ENCODE assay signal across 14 cellular contexts in the genomic region with DNA sequence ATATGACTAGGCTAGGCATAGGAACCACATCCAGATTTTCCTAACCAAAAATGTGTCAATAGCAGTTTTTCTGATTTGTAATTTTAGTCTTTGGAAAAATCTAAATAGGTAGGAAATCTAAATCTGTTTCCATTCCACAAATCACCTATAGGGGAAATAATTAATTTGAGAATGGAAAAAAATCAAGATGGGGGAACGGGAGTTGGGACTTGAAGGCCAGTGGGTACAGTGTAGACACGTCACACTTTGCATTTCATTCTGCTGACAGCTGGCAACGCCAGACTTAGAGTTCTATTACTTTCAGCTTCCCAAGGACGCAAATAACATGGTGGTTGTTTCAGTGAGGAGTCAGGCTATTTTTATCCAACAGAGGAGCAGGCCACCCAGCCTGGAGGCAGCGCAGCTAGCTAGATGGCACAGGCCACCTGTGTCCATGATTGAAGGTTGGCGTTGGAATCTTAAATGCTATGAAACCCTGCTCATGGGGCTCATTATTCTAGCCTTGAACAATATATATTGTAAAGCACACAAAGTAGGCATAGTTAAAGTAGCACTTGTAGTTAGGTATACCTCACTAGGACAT. TPM values are rescaled to one million over a fixed set of nuclear protein-coding genes. Genes with fewer than 3 reads are reported as not detected.
DNase-seq lines count a peak whose midpoint lies in the region; ATAC-seq and TF ChIP-seq lines count a peak whose summit lies in the region.
"Had no signal": no experiment of that assay in that cellular context is flagged by ENCODE, and none has a peak within 500 bp of the region (broad histone marks: within the 10 kb centered on the region; RNA-seq: fewer than 3 reads in every experiment).

No MANE protein-coding gene starts in this region.

- H3K4ac ChIP-seq in trophoblast cell (ENCODE audit: low read depth, low read length): peak overlapping the region; percentile 97

- no peaks in the 10 kb centered on the region for H3K27me3 ChIP-seq in CD4-positive, alpha-beta memory T cell (ENCODE audit: insufficient read depth, low read length)
- no peaks in the 10 kb centered on the region for H3K27me3 ChIP-seq in KMS-11 (ENCODE audit: insufficient read depth, low read depth)
- H3K27me3 ChIP-seq in cardiac muscle cell: no peaks in the 10 kb centered on the region
- no peaks in the 10 kb centered on the region for H3K27me3 ChIP-seq in trophoblast cell (ENCODE audit: insufficient read depth, low read length)

- H4K91ac ChIP-seq in trophoblast cell (ENCODE audit: low read depth, low read length): no peak overlapping the region

- H3K79me2 ChIP-seq in KMS-11 (ENCODE audit: insufficient read depth, low read depth) (peaks cover 94% of the 10 kb centered on the region), trophoblast cell (ENCODE audit: control insufficient read depth, insufficient read depth, low read length, poor library complexity) (peaks cover 21% of the 10 kb centered on the region)

- no peaks in the 10 kb centered on the region for H3K9me3 ChIP-seq in CD4-positive, alpha-beta memory T cell (ENCODE audit: control insufficient read depth in 1 of 2, low read length in 2 of 2)
- H3K9me3 ChIP-seq in cardiac muscle cell (ENCODE audit: low read depth) (no peaks in the 10 kb centered on the region), trophoblast cell (ENCODE audit: insufficient read depth, low read depth, low read length) (no peaks in the 10 kb centered on the region)

- no peak overlapping the region for H3K14ac ChIP-seq in trophoblast cell (ENCODE audit: low read length)

- H2BK5ac ChIP-seq in trophoblast cell (ENCODE audit: low read depth, low read length, poor library complexity): no peak overlapping the region

- H3K4me3 Mint-ChIP-seq in CD4-positive, alpha-beta memory T cell: no peak overlapping the region
- H3K4me3 Mint-ChIP-seq: activated T-cell treated with anti-CD3 and anti-CD28 coated beads, Interleukin-2, amount 50 U/mL, for 4 hours had no signal

- H2AFZ ChIP-seq in KMS-11 (ENCODE audit: low read depth) (no peak overlapping the region), trophoblast cell (ENCODE audit: insufficient read depth, low read length, poor library complexity) (no peak overlapping the region)

- H2AK5ac ChIP-seq in trophoblast cell (ENCODE audit: low read length): peak overlapping the region; percentile 23

- H3K79me1 ChIP-seq in trophoblast cell (ENCODE audit: low read length): no peaks in the 10 kb centered on the region

- H4K12ac ChIP-seq in trophoblast cell (ENCODE audit: low read depth, low read length): no peak overlapping the region

- no peaks in the 10 kb centered on the region for H3K27me3 Mint-ChIP-seq in CD4-positive, alpha-beta memory T cell

- CTCF ChIA-PET in CD4-positive, alpha-beta memory T cell (lab: Charles Lee; ENCODE audit: partially characterized antibody): interaction anchor here (1.0 to 1.4 kb wide), 3 partner anchors 28 to 71 kb away, joined by 3 to 4 read pairs (median 3); no protein-coding TSS in a partner anchor

- H4K8ac ChIP-seq in trophoblast cell (ENCODE audit: low read depth, low read length): no peak overlapping the region

- POLR2A ChIA-PET in CD4-positive, alpha-beta memory T cell (lab: Charles Lee; ENCODE audit: partially characterized antibody): interaction anchor here (0.9 to 7.4 kb wide), 3 partner anchors 9 to 29 kb away, joined by 3 to 108 read pairs (median 3); a partner anchor contains a TSS

- H3K4me1 ChIP-seq in CD4-positive, alpha-beta memory T cell (ENCODE audit: insufficient read depth, low read length): peaks cover 48% of the 10 kb centered on the region
- H3K4me1 ChIP-seq in KMS-11 (ENCODE audit: low read depth, poor library complexity, severe bottlenecking) (peaks cover 66% of the 10 kb centered on the region), cardiac muscle cell (ENCODE audit: low read depth) (peaks cover 13% of the 10 kb centered on the region), trophoblast cell (ENCODE audit: control insufficient read depth in 1 of 2, insufficient read depth in 2 of 2, low read length in 2 of 2) (peaks cover 5 to 8% of the 10 kb centered on the region in 2 experiments)

- peaks cover 32 to 45% of the 10 kb centered on the region in 2 donors for H3K36me3 Mint-ChIP-seq in CD4-positive, alpha-beta memory T cell

- peak overlapping the region; percentile 31 to 91 (median 39) for H3K27ac Mint-ChIP-seq in CD4-positive, alpha-beta memory T cell

- TF ChIP-seq CTCF in KMS-11 (conservative IDR thresholded peaks at IDR 0.05; ENCODE audit: low read depth, low read length): 0 out of 2 replicates have a peak, but pooled peaks have one; percentile 19
- no peak for TF ChIP-seq CTCF in cardiac muscle cell (IDR thresholded peaks at IDR 0.05; ENCODE audit: low read depth, low read length)

- WGBS in trophoblast cell (ENCODE audit: extremely low coverage, insufficient coverage, insufficient read length): no CpG with 5 or more reads among the region's 6 CpGs

- H2BK120ac ChIP-seq in trophoblast cell (ENCODE audit: insufficient read depth, low read length, poor library complexity): no peak overlapping the region

- no peak overlapping the region for H3K27ac ChIP-seq in CD4-positive, alpha-beta memory T cell (ENCODE audit: low read depth, low read length)
- H3K27ac ChIP-seq in KMS-11 (no peak overlapping the region; the same call in 1 of the 2 replicates), cardiac muscle cell (peak overlapping the region; percentile 56), trophoblast cell (ENCODE audit: low read depth, low read length) (no peak overlapping the region)

- H4K20me1 ChIP-seq in KMS-11 (ENCODE audit: insufficient read depth): peaks cover 67% of the 10 kb centered on the region

- peaks cover 22% of the 10 kb centered on the region for H3K36me3 ChIP-seq in CD4-positive, alpha-beta memory T cell (ENCODE audit: insufficient read depth, low read length)
- H3K36me3 ChIP-seq in KMS-11 (ENCODE audit: insufficient read depth) (peaks cover 21% of the 10 kb centered on the region; the same call in 1 of the 2 replicates), cardiac muscle cell (peaks cover 33% of the 10 kb centered on the region), trophoblast cell (ENCODE audit: control insufficient read depth in 1 of 2, insufficient read depth in 2 of 2, low read length in 2 of 2) (peaks cover 10 to 19% of the 10 kb centered on the region in 2 experiments)

- no peak overlapping the region for H3K4me3 ChIP-seq in CD4-positive, alpha-beta memory T cell (ENCODE audit: low read length in 2 of 2)
- H3K4me3 ChIP-seq in KMS-11 (IDR thresholded peaks at IDR 0.05; ENCODE audit: insufficient read depth, low read depth, low read length): no peak overlapping the region
- no peak overlapping the region for H3K4me3 ChIP-seq in cardiac muscle cell
- no peak overlapping the region for H3K4me3 ChIP-seq in trophoblast cell (ENCODE audit: low read depth, low read length)
- H3K4me3 ChIP-seq: GM12878 had no signal

- H3K9me3 Mint-ChIP-seq in CD4-positive, alpha-beta memory T cell: peaks cover 0 to 2% (median 0%) of the 10 kb centered on the region in 8 donors
- H3K9me3 Mint-ChIP-seq: activated T-cell treated with anti-CD3 and anti-CD28 coated beads, Interleukin-2, amount 50 U/mL, for 4 hours had no signal

- H3K23ac ChIP-seq in trophoblast cell (ENCODE audit: low read length): no peak overlapping the region

- DNase-seq in CD4-positive, alpha-beta memory T cell: no peak
- peak in 1 of 2 donors; percentile 32 for DNase-seq in cardiac muscle cell (ENCODE audit: low read depth in 1 of 2, low spot score in 1 of 2)
- no peak for DNase-seq in trophoblast cell
- DNase-seq in CD1c-positive myeloid dendritic cell (ENCODE audit: extremely low spot score): no peak
- DNase-seq in head of caudate nucleus: no peak
- DNase-seq in sciatic nerve (ENCODE audit: low spot score): no peak
- DNase-seq: activated T-cell treated with anti-CD3 and anti-CD28 coated beads, Interleukin-2, amount 50 U/mL, for 4 hours; amygdala; C1 segment of cervical spinal cord; dermis blood vessel endothelial cell; NCI-H2029; NCI-H69 had no signal

- H3K18ac ChIP-seq in trophoblast cell (ENCODE audit: low read length): no peak overlapping the region

- no peak overlapping the region for H3K4me2 ChIP-seq in KMS-11
- H3K4me2 ChIP-seq in trophoblast cell (ENCODE audit: low read length): no peak overlapping the region

- peak overlapping the region; percentile 30 for H2BK12ac ChIP-seq in trophoblast cell (ENCODE audit: low read length)

- no peak for ATAC-seq in sciatic nerve
- ATAC-seq: activated T-cell treated with anti-CD3 and anti-CD28 coated beads, Interleukin-2, amount 50 U/mL, for 4 hours; GM12878 had no signal

- H3K9ac ChIP-seq in KMS-11 (no peak overlapping the region), trophoblast cell (ENCODE audit: low read length) (no peak overlapping the region)

- H3K4me1 Mint-ChIP-seq in CD4-positive, alpha-beta memory T cell: peaks cover 31 to 64% (median 51%) of the 10 kb centered on the region in 4 donors

- intact Hi-C loops in CD4-positive, alpha-beta memory T cell (cut with micrococcal nuclease): no loop called here
- intact Hi-C loops in head of caudate nucleus (cut with DNase I): no loop called here
- intact Hi-C loops in sciatic nerve (cut with DNase I): no loop called here

RNA-seq across cellular contexts. Expression of a gene that starts 23.4 kb away (rescaled TPM):
- total RNA-seq in CD4-positive, alpha-beta memory T cell: 100 to 1,000 TPM; 172 to 175 TPM
- 10 to 100 TPM; 41.1 to 64.5 TPM for polyA plus RNA-seq in CD4-positive, alpha-beta memory T cell
- total RNA-seq in cardiac muscle cell (63.2 and 78.6 TPM in 2 replicates), sciatic nerve (161 TPM)
- polyA plus RNA-seq in cardiac muscle cell: 67.3 and 81.7 TPM in 2 replicates
- 339 and 340 TPM in 2 replicates for polyA plus RNA-seq in trophoblast cell (2013)

RNA-seq across cellular contexts. Expression of a gene that starts 28.6 kb away (rescaled TPM):
- 10 to 100 TPM; 86.9 TPM for total RNA-seq in CD4-positive, alpha-beta memory T cell
- polyA plus RNA-seq in CD4-positive, alpha-beta memory T cell: 10 to 100 TPM; 39.6 to 63.6 TPM
- total RNA-seq in cardiac muscle cell (56.6 and 70.0 TPM in 2 replicates), sciatic nerve (149 TPM)
- 84.5 and 90.5 TPM in 2 replicates for polyA plus RNA-seq in cardiac muscle cell
- polyA plus RNA-seq in trophoblast cell (2013): 78.1 and 80.1 TPM in 2 replicates
